ENCODE assay signal across 18 cellular contexts in the genomic region with DNA sequence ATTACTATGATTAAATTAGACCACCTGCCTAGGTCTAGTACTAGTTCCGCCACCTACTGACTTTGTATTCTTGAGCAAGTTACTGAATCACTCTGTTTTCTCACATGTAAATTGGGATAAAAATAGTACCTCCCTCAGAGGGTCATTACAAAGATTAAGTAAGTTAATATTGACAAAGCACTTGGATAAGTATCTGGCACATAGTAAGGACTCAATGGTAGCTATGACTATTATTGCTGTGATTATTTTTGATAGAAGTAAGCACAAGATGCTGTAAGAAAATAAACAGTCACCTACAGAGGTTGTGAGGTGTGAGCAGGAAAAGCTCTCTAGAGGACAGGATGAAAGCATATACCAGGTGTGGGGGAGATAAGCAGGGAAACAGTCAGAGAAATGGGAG.
"Had no signal": no experiment of that assay in that cellular context is flagged by ENCODE, and none has a peak within 500 bp of the region (broad histone marks: within the 10 kb centered on the region; RNA-seq: fewer than 3 reads in every experiment).

No MANE protein-coding gene starts in this region.

- H3K36me3 ChIP-seq: suprapubic skin, thyroid gland, vagina had no signal

- H3K4me1 ChIP-seq: foreskin keratinocyte, parathyroid adenoma, suprapubic skin, thyroid gland had no signal

- FAIRE-seq: kidney, small intestine had no signal

- DNase-seq: effector memory CD8-positive, alpha-beta T cell; foreskin keratinocyte; kidney; left cardiac atrium; left ventricle myocardium superior; mesendoderm; naive B cell; right cardiac atrium; small intestine; stimulated activated CD4-positive, alpha-beta T cell treated with anti-CD3 and anti-CD28 coated beads, Interleukin-4, amount 100 ng/mL, for 1 hour; stimulated activated CD8-positive, alpha-beta memory T cell treated with anti-CD3 and anti-CD28 coated beads, Interleukin-4, amount 100 ng/mL, for 48 hours; stimulated activated naive CD8-positive, alpha-beta T cell treated with anti-CD3 and anti-CD28 coated beads, Interleukin-15, Interleukin-2, amounts not matched to agents 100 U/mL and 50 U/mL, for 24 hours; thyroid gland had no signal

- ATAC-seq: effector memory CD8-positive, alpha-beta T cell; foreskin keratinocyte; left cardiac atrium; left ventricle myocardium superior; right cardiac atrium; stimulated activated effector memory CD8-positive, alpha-beta T cell treated with anti-CD3 and anti-CD28 coated beads, Interleukin-12 subunit alpha, Interleukin-12 subunit beta, amount 100 ng/mL, for 72 hours; stimulated activated naive CD8-positive, alpha-beta T cell treated with anti-CD3 and anti-CD28 coated beads, Interleukin-15, Interleukin-2, amounts not matched to agents 100 U/mL and 50 U/mL, for 24 hours had no signal

- H3K27ac ChIP-seq: foreskin keratinocyte, hepatocyte, parathyroid adenoma, suprapubic skin, thyroid gland, vagina had no signal

- H3K27me3 ChIP-seq: foreskin keratinocyte, hepatocyte, suprapubic skin, thyroid gland, vagina had no signal

- H3K9me3 ChIP-seq: suprapubic skin, thyroid gland, vagina had no signal

- H3K4me3 ChIP-seq: hepatocyte, suprapubic skin, thyroid gland, vagina had no signal
